Comparison of ENCODE assay signal across 22 cellular contexts in the genomic region with DNA sequence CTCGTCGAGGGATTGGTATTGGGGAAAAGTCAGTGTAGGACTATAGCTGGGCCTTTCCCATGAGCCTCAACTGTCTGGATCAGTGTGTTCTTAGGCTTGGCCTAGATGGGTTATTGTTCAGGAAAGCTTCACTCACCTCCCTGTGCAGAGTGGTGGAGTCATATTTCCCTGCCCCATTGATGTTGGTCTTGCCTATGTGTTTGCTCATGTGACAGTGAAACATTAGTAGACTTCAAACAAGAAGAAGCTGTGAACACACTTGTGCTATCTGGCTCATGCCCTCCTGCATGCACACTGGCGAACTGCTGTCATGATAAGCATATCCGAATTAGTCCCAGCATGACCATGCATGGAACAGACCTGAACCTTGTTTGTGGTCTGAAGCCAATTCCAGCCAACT.
"Had no signal": no experiment of that assay in that cellular context is flagged by ENCODE, and none has a peak within 500 bp of the region (broad histone marks: within the 10 kb centered on the region; RNA-seq: fewer than 3 reads in every experiment).

No MANE protein-coding gene starts in this region.

- H3K4me3 ChIP-seq: ovary, skin epidermis, thoracic aorta, uterus had no signal

- H3K27ac ChIP-seq: ovary, skin epidermis, thoracic aorta, uterus had no signal

- H3K36me3 ChIP-seq: ovary, thoracic aorta, uterus had no signal

- H3K9me3 ChIP-seq: ovary, thoracic aorta, uterus had no signal

- ATAC-seq: activated CD4-positive, alpha-beta T cell treated with anti-CD3 and anti-CD28 coated beads for 36 hours; activated CD8-positive, alpha-beta memory T cell treated with anti-CD3 and anti-CD28 coated beads, Interleukin-2, amount 10 ng/mL, durations not matched to agents 7 days and 5 days; activated CD8-positive, alpha-beta T cell treated with anti-CD3 and anti-CD28 coated beads, Interleukin-2, amount 10 ng/mL, durations not matched to agents 7 days and 5 days; activated naive CD8-positive, alpha-beta T cell treated with anti-CD3 and anti-CD28 coated beads, Interleukin-2, amount 50 U/mL, for 24 hours; left cardiac atrium; sciatic nerve had no signal

- H3K27me3 ChIP-seq: ovary, uterus had no signal

- FAIRE-seq: endothelial cell of umbilical vein, keratinocyte had no signal

- DNase-seq: activated CD4-positive, alpha-beta T cell treated with anti-CD3 and anti-CD28 coated beads for 36 hours; activated CD4-positive, CD25-positive, alpha-beta regulatory T cell; activated CD8-positive, alpha-beta memory T cell treated with anti-CD3 and anti-CD28 coated beads, Interleukin-2, amount 10 ng/mL, durations not matched to agents 7 days and 5 days; activated CD8-positive, alpha-beta T cell treated with anti-CD3 and anti-CD28 coated beads, Interleukin-2, amount 10 ng/mL, durations not matched to agents 7 days and 5 days; activated naive CD8-positive, alpha-beta T cell treated with anti-CD3 and anti-CD28 coated beads, Interleukin-2, amount 50 U/mL, for 24 hours; activated T-cell treated with anti-CD3 and anti-CD28 coated beads, Interleukin-2, amount 50 U/mL, for 48 hours; amygdala; central memory CD4-positive, alpha-beta T cell; head of caudate nucleus; hippocampal formation; left cardiac atrium; mammary epithelial cell; ovary; stimulated activated CD4-positive, alpha-beta T cell treated with anti-CD3 and anti-CD28 coated beads, Interleukin-12 subunit alpha, Interleukin-12 subunit beta, amount 100 ng/mL, for 4 hours; stimulated activated CD4-positive, alpha-beta T cell treated with anti-CD3 and anti-CD28 coated beads, Interleukin-4, amount 100 ng/mL, for 1 hour; trophoblast cell; uterus had no signal

- H3K4me1 ChIP-seq: uterus had no signal
